8 cellular contexts compared by ENCODE assay signal in the genomic region with DNA sequence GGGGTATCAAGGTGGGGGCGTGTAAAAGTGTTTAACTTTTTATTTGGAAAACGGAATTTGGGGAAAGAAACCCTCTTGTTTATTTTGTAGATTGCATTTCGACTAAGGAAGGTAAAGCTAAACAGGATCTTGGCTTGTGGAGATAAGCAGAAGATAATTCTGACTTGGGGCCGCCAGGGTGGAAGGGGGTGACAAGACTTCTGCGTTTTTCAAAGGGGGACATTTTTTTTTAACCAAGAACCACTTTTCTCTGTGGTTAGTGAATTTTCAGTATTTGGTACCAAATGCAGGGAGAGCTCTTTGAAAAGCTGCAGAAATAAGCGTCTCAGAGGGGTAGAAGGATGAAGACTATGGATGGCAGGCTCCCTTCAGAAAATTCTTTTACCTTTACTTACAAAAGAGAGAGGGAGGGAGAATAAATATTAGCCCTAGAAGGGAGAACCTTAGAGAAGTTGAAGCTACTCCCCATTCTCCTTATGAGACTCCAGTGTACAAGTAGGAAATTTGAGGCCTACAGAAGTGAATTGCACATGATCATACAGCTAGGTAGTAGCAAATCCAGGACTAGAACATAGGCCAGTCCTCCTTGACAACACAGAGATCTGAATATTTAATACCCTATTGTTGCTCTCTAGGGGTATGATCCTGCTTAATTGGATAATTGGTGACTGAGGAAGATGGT. TPM values are rescaled to one million over a fixed set of nuclear protein-coding genes. Genes with fewer than 3 reads are reported as not detected.
DNase-seq lines count a peak whose midpoint lies in the region; ATAC-seq and TF ChIP-seq lines count a peak whose summit lies in the region.

No MANE protein-coding gene starts in this region.

- H3K79me2 ChIP-seq in fibroblast of lung (ENCODE audit: control insufficient read depth, insufficient read depth, low read length), result peaks cover 17% of the 10 kb centered on the region

- peaks cover 40% of the 10 kb centered on the region for H3K36me3 ChIP-seq in RWPE2 (ENCODE audit: low read depth)
- H3K36me3 ChIP-seq in fibroblast of lung (ENCODE audit: control insufficient read depth, insufficient read depth, low read length), result peaks cover 4% of the 10 kb centered on the region

- H3K4me1 ChIP-seq in RWPE2 (ENCODE audit: insufficient read depth, poor library complexity, severe bottlenecking) (peaks cover 8% of the 10 kb centered on the region), fibroblast of lung (ENCODE audit: control insufficient read depth, extremely low read depth, insufficient read depth, low read length) (peaks cover 2% of the 10 kb centered on the region)

- no peaks in the 10 kb centered on the region for H3K9me3 ChIP-seq in RWPE2 (ENCODE audit: severe bottlenecking)
- no peaks in the 10 kb centered on the region for H3K9me3 ChIP-seq in fibroblast of lung (ENCODE audit: control insufficient read depth, insufficient read depth, low read depth, low read length)

- ATAC-seq in GM18873 (IDR thresholded peaks at IDR 0.05; ENCODE audit: low FRiP score, unreplicated experiment) (peak; percentile 16), RWPE2 (ENCODE audit: low read depth) (no peak), GM18858 (IDR thresholded peaks at IDR 0.05; ENCODE audit: unreplicated experiment) (no peak), GM18502 (IDR thresholded peaks at IDR 0.05; ENCODE audit: poor library complexity, unreplicated experiment) (no peak)

- TF ChIP-seq CTCF in RWPE2 (IDR thresholded peaks at IDR 0.05; ENCODE audit: poor library complexity, severe bottlenecking) (no peak), fibroblast of lung (conservative IDR thresholded peaks at IDR 0.05 in 1 of 2, IDR thresholded peaks at IDR 0.05 in 1 of 2; ENCODE audit: low read depth in 1 of 2, low read length in 2 of 2) (no peak), retinal pigment epithelial cell (conservative IDR thresholded peaks at IDR 0.05; ENCODE audit: low read depth, low read length) (no peak)

- DNase-seq in RWPE2 (ENCODE audit: low spot score) (no peak), fibroblast of lung (ENCODE audit: low read depth in 2 of 2) (no peak), retinal pigment epithelial cell (ENCODE audit: low read depth) (no peak), NCI-H345 treated with DMSO at 0.1 percent for 48 hours (lab: John Stamatoyannopoulos, UW; ENCODE audit: unreplicated experiment) (no peak), putamen (ENCODE audit: low spot score) (no peak)

- H3K4me3 ChIP-seq in RWPE2 (ENCODE audit: severe bottlenecking) (peak overlapping the region; percentile 55), fibroblast of lung (replicated peaks in 1 of 4; ENCODE audit: control extremely low read depth in 1 of 4, insufficient read depth in 1 of 4, low read depth in 3 of 4, low read length in 4 of 4) (peak overlapping the region; percentile 75 to 92 (median 84)), retinal pigment epithelial cell (ENCODE audit: low read length) (peak overlapping the region; percentile 76)

- H3K27ac ChIP-seq in RWPE2 (ENCODE audit: poor library complexity, severe bottlenecking) (peak overlapping the region; percentile 56), fibroblast of lung (ENCODE audit: insufficient read depth, low read length) (peak overlapping the region; percentile 86)

- H2AFZ ChIP-seq in fibroblast of lung (ENCODE audit: low read length), result peak overlapping the region; percentile 48

- H3K27me3 ChIP-seq in RWPE2 (ENCODE audit: insufficient read depth, poor library complexity, severe bottlenecking) (no peaks in the 10 kb centered on the region), fibroblast of lung (ENCODE audit: control insufficient read depth, insufficient read depth, low read length) (no peaks in the 10 kb centered on the region)

- peak overlapping the region; percentile 87 for H3K9ac ChIP-seq in fibroblast of lung (ENCODE audit: insufficient read depth, low read length)

- H3K4me2 ChIP-seq in fibroblast of lung (ENCODE audit: extremely low read depth, insufficient read depth, low read length), result peak overlapping the region; percentile 89

- no peaks in the 10 kb centered on the region for H4K20me1 ChIP-seq in fibroblast of lung (ENCODE audit: control insufficient read depth, extremely low read depth, insufficient read depth, low read length)

RNA-seq across cellular contexts. Expression of a gene that starts 0.8 kb away (rescaled TPM):
- 40.8 and 50.5 TPM in 2 replicates for total RNA-seq in fibroblast of lung
- polyA plus RNA-seq in fibroblast of lung, result 38.0 and 44.1 TPM in 2 replicates
- 145 and 212 TPM in 2 replicates for polyA plus RNA-seq in fibroblast of lung (2012)
- 2.2 and 32.5 TPM in 2 replicates for polyA minus RNA-seq in fibroblast of lung (ENCODE audit: low replicate concordance)

RNA-seq across cellular contexts. Expression of a gene that starts 5.9 kb away (rescaled TPM):
- total RNA-seq in fibroblast of lung, result 346 and 375 TPM in 2 replicates
- polyA plus RNA-seq in fibroblast of lung, result 393 and 397 TPM in 2 replicates
- polyA plus RNA-seq in fibroblast of lung (2012), result 394 and 407 TPM in 2 replicates
- polyA minus RNA-seq in fibroblast of lung (ENCODE audit: low replicate concordance), result 565 and 590 TPM in 2 replicates

RNA-seq across cellular contexts. Expression of a gene that starts 15.2 kb away (rescaled TPM):
- total RNA-seq in fibroblast of lung, result 5.1 and 6.3 TPM in 2 replicates
- polyA plus RNA-seq in fibroblast of lung, result 7.1 and 9.5 TPM in 2 replicates
- 3.0 and 4.1 TPM in 2 replicates for polyA plus RNA-seq in fibroblast of lung (2012)
- 13.6 and 26.7 TPM in 2 replicates for polyA minus RNA-seq in fibroblast of lung (ENCODE audit: low replicate concordance)

RNA-seq across cellular contexts. Expression of a gene that starts 41.1 kb away (rescaled TPM):
- 71.9 and 95.5 TPM in 2 replicates for total RNA-seq in fibroblast of lung
- polyA plus RNA-seq in fibroblast of lung, result 100 and 130 TPM in 2 replicates
- polyA plus RNA-seq in fibroblast of lung (2012), result 143 and 172 TPM in 2 replicates
- polyA minus RNA-seq in fibroblast of lung (ENCODE audit: low replicate concordance), result 703 and 794 TPM in 2 replicates

RNA-seq across cellular contexts. Expression of a gene that starts 52.6 kb away (rescaled TPM):
- total RNA-seq in fibroblast of lung, result 0.17 and 0.26 TPM in 2 replicates
- polyA plus RNA-seq in fibroblast of lung, result 0.02 and 0.06 TPM in 2 replicates
- polyA plus RNA-seq in fibroblast of lung (2012), result 0.10 and 0.15 TPM in 2 replicates
- polyA minus RNA-seq in fibroblast of lung (ENCODE audit: low replicate concordance), result not detected in 2 replicates
